In genomic region chr18:830315-830901, GRCh38 we compare ENCODE assay signal across 8 cellular contexts. TPM values are rescaled to one million over a fixed set of nuclear protein-coding genes. Genes with fewer than 3 reads are reported as not detected.
DNase-seq lines count a peak whose midpoint lies in the region; ATAC-seq and TF ChIP-seq lines count a peak whose summit lies in the region.

No MANE protein-coding gene starts in this region.

- H3K27ac ChIP-seq in spleen: peak overlapping the region; percentile 54 to 81 (median 72)

- peaks cover 0 to 44% (median 24%) of the 10 kb centered on the region in 6 donors for H3K4me1 ChIP-seq in spleen

- TF ChIP-seq CTCF in fibroblast of villous mesenchyme (IDR thresholded peaks at IDR 0.05; ENCODE audit: insufficient read depth, low read depth, low read length) (no peak), spleen (IDR thresholded peaks at IDR 0.05 in 8 of 11, conservative IDR thresholded peaks at IDR 0.05 in 3 of 11) (no peak)

- intact Hi-C loops in spleen (cut with DNase I; ENCODE audit: low total_unique reads): loop anchor here (5.0 kb wide), 1 partner anchor 203 kb away; no protein-coding TSS in a partner anchor

- no peaks in the 10 kb centered on the region for H3K36me3 ChIP-seq in spleen

- DNase-seq in DMS53 treated with DMSO at 0.1 percent for 48 hours (lab: John Stamatoyannopoulos, UW; ENCODE audit: unreplicated experiment): peak; percentile 62
- DNase-seq in T-helper 2 cell: peak in 3 of 5 experiments; percentile 25 to 67 (median 51)
- peak; percentile 34 for DNase-seq in fibroblast of villous mesenchyme (ENCODE audit: low read depth)
- no peak for DNase-seq in spleen
- no peak for DNase-seq in OCI-M2 (lab: John Stamatoyannopoulos, UW; ENCODE audit: unreplicated experiment)
- no peak for DNase-seq in erythroblast (lab: John Stamatoyannopoulos, UW)

- ATAC-seq in GM19395 (IDR thresholded peaks at IDR 0.05; ENCODE audit: unreplicated experiment) (peak; percentile 73), HG03442 (IDR thresholded peaks at IDR 0.05; ENCODE audit: unreplicated experiment) (peak; percentile 65)

- peaks cover 0 to 41% (median 0%) of the 10 kb centered on the region in 7 donors for H3K27me3 ChIP-seq in spleen (replicated peaks in 1 of 7)

- no peaks in the 10 kb centered on the region for H3K9me3 ChIP-seq in spleen

- WGBS in spleen, 5 donors: 6 to 10% (median 7%) methylated on average over 5 of the region's 5 CpGs

- H3K4me3 ChIP-seq in fibroblast of villous mesenchyme (ENCODE audit: low read depth, low read length): no peak overlapping the region
- peak overlapping the region in 2 of 8 donors; percentile 9 to 34 for H3K4me3 ChIP-seq in spleen

- TF ChIP-seq POLR2A in spleen (IDR thresholded peaks at IDR 0.05): no peak
- TF ChIP-seq POLR2A in erythroblast (IDR thresholded peaks at IDR 0.05; ENCODE audit: low read length): no peak

RNA-seq across cellular contexts. Expression of gene YES1, which starts 18.4 kb away (rescaled TPM):
- total RNA-seq in fibroblast of villous mesenchyme: 87.7 and 99.2 TPM in 2 replicates
- total RNA-seq in spleen: 100 to 1,000 TPM in 2 of 7 donors, 10 to 100 TPM in 5; 52.1 to 128 (median 97.1) TPM
- polyA plus RNA-seq in spleen: 10 to 100 TPM in 1 of 3 donors, 1 to 10 TPM in 2; 8.4 to 24.2 (median 9.3) TPM

Comparison
In these comparisons a context has a peak if more than half of its experiments do, and no peak if none do; other contexts are left out.
1. DNase-seq: peak in DMS53 treated with DMSO at 0.1 percent for 48 hours (single experiment), T-helper 2 cell (3 of 5) and fibroblast of villous mesenchyme (single experiment); none in spleen (single experiment), OCI-M2 (single experiment) and erythroblast (0 of 2).